In the genomic region with DNA sequence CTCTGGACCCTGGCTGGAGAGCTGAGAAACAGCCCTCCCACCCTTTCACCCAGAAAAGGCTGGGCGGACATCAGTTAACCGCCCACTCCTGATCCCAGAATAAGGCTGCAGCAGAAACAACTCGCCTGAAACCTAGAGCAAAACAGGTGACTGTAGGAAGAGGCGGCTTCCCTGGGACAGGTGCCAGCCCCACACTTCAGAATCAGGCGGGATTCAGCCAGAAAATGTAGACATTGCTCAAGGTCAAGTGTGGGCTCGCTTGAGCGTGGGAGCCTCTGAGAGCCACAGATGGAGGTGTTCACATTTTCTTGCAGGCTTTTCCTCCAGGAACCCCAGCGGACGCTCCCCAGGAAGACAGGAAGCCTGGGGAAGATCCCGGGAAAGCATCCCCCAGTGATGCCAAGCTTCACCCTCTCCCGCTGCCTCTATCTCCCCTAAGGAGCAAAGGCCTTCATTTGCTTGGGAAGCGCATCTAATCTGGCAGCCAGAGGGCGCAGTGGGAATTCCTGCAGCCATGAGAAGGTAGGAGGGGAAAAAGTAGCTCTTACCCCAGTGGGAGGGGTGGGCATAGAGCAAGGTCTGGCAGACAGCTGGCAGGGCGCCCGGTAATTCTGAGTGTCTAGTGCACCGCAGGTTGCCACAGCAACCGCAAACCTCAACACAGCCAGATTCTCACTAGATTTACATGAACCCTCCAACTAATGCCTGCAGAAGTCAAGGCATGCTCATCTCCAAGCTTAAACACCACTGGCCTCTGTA, we compare ENCODE assay signal across 8 cellular contexts.
DNase-seq lines count a peak whose midpoint lies in the region; ATAC-seq and TF ChIP-seq lines count a peak whose summit lies in the region.

No MANE protein-coding gene starts in this region.

- H3K4me3 ChIP-seq in PC-3 (ENCODE audit: low read length): no peak overlapping the region
- no peak overlapping the region for H3K4me3 ChIP-seq in esophagus squamous epithelium

- no peaks in the 10 kb centered on the region for H3K9me2 ChIP-seq in PC-3 (replicated peaks; ENCODE audit: low read length)

- H3K4me2 ChIP-seq in PC-3 (ENCODE audit: low read length): no peak overlapping the region

- H3K36me3 ChIP-seq in PC-3 (ENCODE audit: low read depth, low read length) (no peaks in the 10 kb centered on the region), esophagus squamous epithelium (no peaks in the 10 kb centered on the region)

- POLR2A ChIA-PET in PC-3 (lab: Charles Lee; ENCODE audit: unreplicated experiment): no interaction called here

- no peak overlapping the region for H3K9ac ChIP-seq in PC-3 (ENCODE audit: low read length)

- H3K9me3 Mint-ChIP-seq in CD14-positive monocyte: peaks cover 0 to 4% (median 0%) of the 10 kb centered on the region in 7 donors

- TF ChIP-seq CTCF in PC-3 (conservative IDR thresholded peaks at IDR 0.05; ENCODE audit: low read depth, low read length) (peak; percentile 61), esophagus squamous epithelium (IDR thresholded peaks at IDR 0.05) (peak in 5 of 6 experiments; percentile 26 to 59 (median 50)), CD14-positive monocyte (IDR thresholded peaks at IDR 0.05) (no peak)

- H3K79me2 ChIP-seq in PC-3 (ENCODE audit: low read length): no peaks in the 10 kb centered on the region

- no peak overlapping the region for H3K27ac Mint-ChIP-seq in CD14-positive monocyte

- intact Hi-C loops in PC-3 (cut with micrococcal nuclease) (no loop called here), esophagus squamous epithelium (cut with DNase I) (no loop called here), CD14-positive monocyte (cut with micrococcal nuclease) (no loop called here)

- H3K9me3 ChIP-seq in PC-3 (ENCODE audit: low read length): no peaks in the 10 kb centered on the region
- no peaks in the 10 kb centered on the region for H3K9me3 ChIP-seq in esophagus squamous epithelium

- no TSS peak for BruUV-seq in PC-3 (replicated peaks; lab: Mats Ljungman, UMichigan)

- no peaks in the 10 kb centered on the region for H4K20me1 ChIP-seq in PC-3 (ENCODE audit: low read length)

- H3K27me3 ChIP-seq in PC-3 (ENCODE audit: low read length) (no peaks in the 10 kb centered on the region), esophagus squamous epithelium (no peaks in the 10 kb centered on the region)

- TF ChIP-seq POLR2A in esophagus squamous epithelium (IDR thresholded peaks at IDR 0.05): no peak

- 16 to 60% methylated on average over 1 to 6 of the region's 17 CpGs for WGBS in esophagus squamous epithelium, 2 donors

- CTCF ChIA-PET in PC-3 (lab: Charles Lee): no interaction called here

- no peaks in the 10 kb centered on the region for H3K4me1 Mint-ChIP-seq in CD14-positive monocyte

- no peak overlapping the region for H3K4me3 Mint-ChIP-seq in CD14-positive monocyte

- no peak overlapping the region for H3K27ac ChIP-seq in PC-3 (ENCODE audit: low read length)
- H3K27ac ChIP-seq in esophagus squamous epithelium: no peak overlapping the region

- H3K27me3 Mint-ChIP-seq in CD14-positive monocyte (ENCODE audit: low read depth in 3 of 3): peaks cover 0 to 4% (median 2%) of the 10 kb centered on the region in 3 donors

- H2AFZ ChIP-seq in PC-3 (ENCODE audit: low read length): no peak overlapping the region

- peak; percentile 95 for DNase-seq in DMS53 (lab: John Stamatoyannopoulos, UW)
- DNase-seq in LoVo (ENCODE audit: low spot score): peak; percentile 40
- DNase-seq in PC-3: peak; percentile 69
- DNase-seq in esophagus squamous epithelium (lab: John Stamatoyannopoulos, UW): no peak
- peak in 45 of 56 donors; percentile 5 to 89 (median 51) for DNase-seq in nucleus accumbens (lab: John Stamatoyannopoulos, UW)
- DNase-seq in 8988T: no peak
- no peak for DNase-seq in CD14-positive monocyte (ENCODE audit: low spot score)

- H3F3A ChIP-seq in PC-3 (ENCODE audit: low read length, unreplicated experiment): no peaks in the 10 kb centered on the region

- H3K4me1 ChIP-seq in PC-3 (ENCODE audit: insufficient read depth, low read length): no peaks in the 10 kb centered on the region
- H3K4me1 ChIP-seq in esophagus squamous epithelium: peaks cover 0 to 12% (median 0%) of the 10 kb centered on the region in 3 donors

- ATAC-seq in PC-3 (no peak), GM19035 (IDR thresholded peaks at IDR 0.05; ENCODE audit: unreplicated experiment) (no peak)

- H3K36me3 Mint-ChIP-seq in CD14-positive monocyte: no peaks in the 10 kb centered on the region

Comparison
In these comparisons a context has a peak if more than half of its experiments do, and no peak if none do; other contexts are left out.
1. DNase-seq: peak in DMS53 (single experiment), LoVo (single experiment), PC-3 (single experiment) and nucleus accumbens (45 of 56); none in esophagus squamous epithelium (single experiment), 8988T (single experiment) and CD14-positive monocyte (single experiment).